Comparison of ENCODE assay signal across 24 cellular contexts in genomic region chr9:112856843-112857242, GRCh38. TPM values are rescaled to one million over a fixed set of nuclear protein-coding genes. Genes with fewer than 3 reads are reported as not detected.
"Had no signal": no experiment of that assay in that cellular context is flagged by ENCODE, and none has a peak within 500 bp of the region (broad histone marks: within the 10 kb centered on the region; RNA-seq: fewer than 3 reads in every experiment).

No MANE protein-coding gene starts in this region.

- H3K27ac Mint-ChIP-seq: activated B cell treated with CpG ODN at 0.5 μM for 24 hours; activated CD4-positive, alpha-beta memory T cell treated with anti-CD3 and anti-CD28 coated beads, Interleukin-2, amount 10 ng/mL, durations not matched to agents 7 days and 5 days; activated CD8-positive, alpha-beta memory T cell treated with anti-CD3 and anti-CD28 coated beads, Interleukin-2, amount 10 ng/mL, durations not matched to agents 7 days and 5 days; activated naive CD8-positive, alpha-beta T cell treated with anti-CD3 and anti-CD28 coated beads for 36 hours; activated T-helper 17 cell treated with anti-CD3 and anti-CD28 coated beads, Interleukin-2, amount 50 U/mL, for 72 hours; endodermal cell; natural killer cell treated with Interleukin-12 subunit alpha and Interleukin-12 subunit beta and Interleukin-15 and Interleukin-18, amount 100 ng/mL, for 72 hours had no signal

- H3K36me3 ChIP-seq: cardiac muscle cell had no signal

- H2AFZ ChIP-seq: hepatocyte had no signal

- H3K9me3 ChIP-seq: lower lobe of right lung, spleen, tibial nerve had no signal

- ATAC-seq: activated CD8-positive, alpha-beta memory T cell treated with anti-CD3 and anti-CD28 coated beads, Interleukin-2, amount 10 ng/mL, durations not matched to agents 7 days and 5 days; activated T-helper 17 cell treated with anti-CD3 and anti-CD28 coated beads, Interleukin-2, amount 50 U/mL, for 72 hours had no signal

- H3K36me3 Mint-ChIP-seq: activated CD8-positive, alpha-beta memory T cell treated with anti-CD3 and anti-CD28 coated beads, Interleukin-2, amount 10 ng/mL, durations not matched to agents 7 days and 5 days; natural killer cell treated with Interleukin-12 subunit alpha and Interleukin-12 subunit beta and Interleukin-15 and Interleukin-18, amount 100 ng/mL, for 72 hours had no signal

- H3K4me2 ChIP-seq: hepatocyte had no signal

- H3K9me3 Mint-ChIP-seq: activated B cell treated with CpG ODN at 0.5 μM for 24 hours; activated CD4-positive, alpha-beta memory T cell treated with anti-CD3 and anti-CD28 coated beads, Interleukin-2, amount 10 ng/mL, durations not matched to agents 7 days and 5 days; activated naive CD8-positive, alpha-beta T cell treated with anti-CD3 and anti-CD28 coated beads for 36 hours; activated T-helper 17 cell treated with anti-CD3 and anti-CD28 coated beads, Interleukin-2, amount 50 U/mL, for 72 hours; natural killer cell treated with Interleukin-12 subunit alpha and Interleukin-12 subunit beta and Interleukin-15 and Interleukin-18, amount 100 ng/mL, for 72 hours had no signal

- H3K27me3 ChIP-seq: cardiac muscle cell, dorsolateral prefrontal cortex, hepatocyte, spleen, tibial nerve had no signal

- H3K27ac ChIP-seq: cardiac muscle cell, epithelial cell of prostate, hepatocyte, lower lobe of right lung, spleen, tibial nerve had no signal

- H3K27me3 Mint-ChIP-seq: activated B cell treated with CpG ODN at 0.5 μM for 24 hours; activated CD4-positive, alpha-beta memory T cell treated with anti-CD3 and anti-CD28 coated beads, Interleukin-2, amount 10 ng/mL, durations not matched to agents 7 days and 5 days; activated CD8-positive, alpha-beta memory T cell treated with anti-CD3 and anti-CD28 coated beads, Interleukin-2, amount 10 ng/mL, durations not matched to agents 7 days and 5 days; activated naive CD8-positive, alpha-beta T cell treated with anti-CD3 and anti-CD28 coated beads for 36 hours; activated T-helper 17 cell treated with anti-CD3 and anti-CD28 coated beads, Interleukin-2, amount 50 U/mL, for 72 hours; natural killer cell treated with Interleukin-12 subunit alpha and Interleukin-12 subunit beta and Interleukin-15 and Interleukin-18, amount 100 ng/mL, for 72 hours had no signal

- H3K4me1 Mint-ChIP-seq: activated CD4-positive, alpha-beta memory T cell treated with anti-CD3 and anti-CD28 coated beads, Interleukin-2, amount 10 ng/mL, durations not matched to agents 7 days and 5 days; activated CD8-positive, alpha-beta memory T cell treated with anti-CD3 and anti-CD28 coated beads, Interleukin-2, amount 10 ng/mL, durations not matched to agents 7 days and 5 days; activated T-helper 17 cell treated with anti-CD3 and anti-CD28 coated beads, Interleukin-2, amount 50 U/mL, for 72 hours had no signal

- H3K79me2 ChIP-seq: hepatocyte had no signal

- H3K4me3 ChIP-seq: cardiac muscle cell, dorsolateral prefrontal cortex, hepatocyte, lower lobe of right lung, spleen, tibial nerve had no signal

- H3K4me3 Mint-ChIP-seq: activated B cell treated with CpG ODN at 0.5 μM for 24 hours; activated CD4-positive, alpha-beta memory T cell treated with anti-CD3 and anti-CD28 coated beads, Interleukin-2, amount 10 ng/mL, durations not matched to agents 7 days and 5 days; activated CD8-positive, alpha-beta memory T cell treated with anti-CD3 and anti-CD28 coated beads, Interleukin-2, amount 10 ng/mL, durations not matched to agents 7 days and 5 days; activated naive CD8-positive, alpha-beta T cell treated with anti-CD3 and anti-CD28 coated beads for 36 hours; activated T-helper 17 cell treated with anti-CD3 and anti-CD28 coated beads, Interleukin-2, amount 50 U/mL, for 72 hours; endodermal cell; natural killer cell treated with Interleukin-12 subunit alpha and Interleukin-12 subunit beta and Interleukin-15 and Interleukin-18, amount 100 ng/mL, for 72 hours had no signal

- DNase-seq: activated B cell treated with CpG ODN at 0.5 μM for 24 hours; activated CD4-positive, alpha-beta memory T cell treated with anti-CD3 and anti-CD28 coated beads, Interleukin-2, amount 10 ng/mL, durations not matched to agents 7 days and 5 days; activated CD4-positive, alpha-beta T cell treated with anti-CD3 and anti-CD28 coated beads for 48 hours; activated CD8-positive, alpha-beta memory T cell treated with anti-CD3 and anti-CD28 coated beads, Interleukin-2, amount 10 ng/mL, durations not matched to agents 7 days and 5 days; activated naive CD4-positive, alpha-beta T cell; activated naive CD8-positive, alpha-beta T cell treated with anti-CD3 and anti-CD28 coated beads for 36 hours; amniotic stem cell; dorsolateral prefrontal cortex; endodermal cell; foreskin fibroblast; left cardiac atrium; lower lobe of right lung; posterior cingulate gyrus; retina; spleen; stimulated activated CD4-positive, alpha-beta T cell treated with anti-CD3 and anti-CD28 coated beads, Interleukin-4, amount 100 ng/mL, for 4 hours; stimulated activated naive CD4-positive, alpha-beta T cell had no signal

RNA-seq across cellular contexts. Expression of gene SLC46A2, which starts 33.8 kb away (rescaled TPM):
- total RNA-seq: activated B cell treated with CpG ODN at 0.5 μM for 24 hours; activated CD4-positive, alpha-beta memory T cell treated with anti-CD3 and anti-CD28 coated beads, Interleukin-2, amount 10 ng/mL, durations not matched to agents 7 days and 5 days; activated CD8-positive, alpha-beta memory T cell treated with anti-CD3 and anti-CD28 coated beads, Interleukin-2, amount 10 ng/mL, durations not matched to agents 7 days and 5 days; activated naive CD8-positive, alpha-beta T cell treated with anti-CD3 and anti-CD28 coated beads for 36 hours; activated T-helper 17 cell treated with anti-CD3 and anti-CD28 coated beads, Interleukin-2, amount 50 U/mL, for 72 hours; cardiac muscle cell; endodermal cell; glomerular endothelial cell; hepatocyte; left cardiac atrium; natural killer cell treated with Interleukin-12 subunit alpha and Interleukin-12 subunit beta and Interleukin-15 and Interleukin-18, amount 100 ng/mL, for 72 hours had no signal
- polyA plus RNA-seq: cardiac muscle cell, hepatocyte had no signal
